16 cellular contexts compared by ENCODE assay signal in genomic region chr9:81627481-81627880, GRCh38.
DNase-seq lines count a peak whose midpoint lies in the region; TF ChIP-seq lines count a peak whose summit lies in the region.
"Had no signal": no experiment of that assay in that cellular context is flagged by ENCODE, and none has a peak within 500 bp of the region (broad histone marks: within the 10 kb centered on the region; RNA-seq: fewer than 3 reads in every experiment).

No MANE protein-coding gene starts in this region.

- H2BK120ac ChIP-seq in H9 (ENCODE audit: low read depth, low read length, poor library complexity, severe bottlenecking): no peak overlapping the region

- no peak overlapping the region for H3K14ac ChIP-seq in H9 (ENCODE audit: insufficient read depth, low read length)

- no peaks in the 10 kb centered on the region for H3K27me3 Mint-ChIP-seq in H9 (ENCODE audit: low read depth)

- no peak overlapping the region for H3K23ac ChIP-seq in H9 (ENCODE audit: insufficient read length, low read depth, low read length)

- H4K20me1 ChIP-seq in PC-9 (ENCODE audit: insufficient read depth): no peaks in the 10 kb centered on the region
- no peaks in the 10 kb centered on the region for H4K20me1 ChIP-seq in smooth muscle cell (ENCODE audit: low read depth)
- no peaks in the 10 kb centered on the region for H4K20me1 ChIP-seq in H9 (ENCODE audit: control insufficient read depth, insufficient read depth, insufficient read length)

- H3K4me1 ChIP-seq in PC-9 (replicated peaks; ENCODE audit: insufficient read depth) (peaks cover 20% of the 10 kb centered on the region), smooth muscle cell (ENCODE audit: low read depth) (peaks cover 27% of the 10 kb centered on the region), H9 (ENCODE audit: insufficient read depth, low read length) (peaks cover 12% of the 10 kb centered on the region; the same call in 1 of the 2 replicates)
- H3K4me1 ChIP-seq: HAP-1 had no signal

- H3K27me3 ChIP-seq in PC-9 (ENCODE audit: insufficient read depth, low read depth) (no peaks in the 10 kb centered on the region), smooth muscle cell (ENCODE audit: low read depth) (no peaks in the 10 kb centered on the region), H9 (ENCODE audit: insufficient read depth, low read length) (no peaks in the 10 kb centered on the region)

- no peak overlapping the region for H3K4ac ChIP-seq in H9 (ENCODE audit: low read depth, low read length)

- H2BK5ac ChIP-seq in H9 (ENCODE audit: insufficient read length, low read length): no peak overlapping the region

- H3K9me2 ChIP-seq in PC-9 (ENCODE audit: insufficient read depth): no peaks in the 10 kb centered on the region

- H3K27ac ChIP-seq in PC-9 (peak overlapping the region; percentile 42; the same call in 1 of the 2 replicates), smooth muscle cell (ENCODE audit: low read depth) (peak overlapping the region; percentile 46), H9 (ENCODE audit: insufficient read length, low read depth, low read length) (no peak overlapping the region)
- H3K27ac ChIP-seq: C4-2B had no signal

- CTCF ChIA-PET in PC-9 (lab: Charles Lee): no interaction called here

- H4K5ac ChIP-seq in H9 (ENCODE audit: insufficient read length, low read depth, low read length): no peak overlapping the region

- POLR2A ChIA-PET in PC-9 (lab: Charles Lee; ENCODE audit: unreplicated experiment): no interaction called here

- H2BK15ac ChIP-seq in H9 (ENCODE audit: low read depth, low read length): no peak overlapping the region

- peak; percentile 15 for DNase-seq in M059J (ENCODE audit: low read depth)
- DNase-seq in PC-9: no peak
- DNase-seq in fibroblast of the aortic adventitia (ENCODE audit: low read depth): peak; percentile 41
- no peak for DNase-seq in smooth muscle cell (lab: John Stamatoyannopoulos, UW; ENCODE audit: unreplicated experiment)
- no peak for DNase-seq in NCI-H2029 treated with DMSO at 0.1 percent for 48 hours (lab: John Stamatoyannopoulos, UW)
- no peak for DNase-seq in H9
- no peak for DNase-seq in superior temporal gyrus (ENCODE audit: extremely low spot score)
- DNase-seq: AML-193, DND-41, NCI-H1105, NCI-H2081 treated with DMSO at 0.1 percent for 48 hours, NCI-H82, OCI-M1, RPMI8226 had no signal

- peaks cover 2 to 21% (median 11%) of the 10 kb centered on the region in 3 experiments for H3K36me3 Mint-ChIP-seq in H9 (ENCODE audit: insufficient read depth in 1 of 3, low read depth in 3 of 3)

- no TSS peak for BruUV-seq in PC-9 (replicated peaks; lab: Mats Ljungman, UMichigan)

- H3K79me1 ChIP-seq in H9 (ENCODE audit: insufficient read depth, low read depth, low read length, poor library complexity, severe bottlenecking): no peaks in the 10 kb centered on the region

- peak overlapping the region in 1 of 3 experiments; percentile 72; a peak in 2 of 7 replicates for H3K27ac Mint-ChIP-seq in H9

- H3K9me3 Mint-ChIP-seq in H9: no peaks in the 10 kb centered on the region

- no peak overlapping the region for H3K56ac ChIP-seq in H9 (ENCODE audit: insufficient read length, low read depth, low read length)

- H3K9ac ChIP-seq in smooth muscle cell (ENCODE audit: low read depth): no peak overlapping the region
- no peak overlapping the region for H3K9ac ChIP-seq in H9 (ENCODE audit: extremely low read depth, insufficient read length, low read length)

- no peak overlapping the region for H2AFZ ChIP-seq in PC-9
- H2AFZ ChIP-seq in smooth muscle cell (ENCODE audit: low read depth): no peak overlapping the region
- H2AFZ ChIP-seq in H9 (ENCODE audit: low read length): no peak overlapping the region

- H2BK12ac ChIP-seq in H9 (ENCODE audit: insufficient read length, low read depth, low read length): no peak overlapping the region

- no peak overlapping the region for H3T11ph ChIP-seq in H9 (ENCODE audit: low read length)

- no peak overlapping the region for H3K4me3 Mint-ChIP-seq in H9

- H3K4me2 ChIP-seq in PC-9 (no peak overlapping the region), smooth muscle cell (no peak overlapping the region), H9 (ENCODE audit: insufficient read depth, insufficient read length, low read length) (no peak overlapping the region)

- no peak overlapping the region for H4K91ac ChIP-seq in H9 (ENCODE audit: insufficient read length, low read depth, low read length)

- H3K79me2 ChIP-seq in PC-9 (ENCODE audit: low read depth) (peaks cover 18% of the 10 kb centered on the region; the same call in 1 of the 2 replicates), smooth muscle cell (ENCODE audit: low read depth) (no peaks in the 10 kb centered on the region), H9 (ENCODE audit: insufficient read depth, low read length) (no peaks in the 10 kb centered on the region; the same call in 1 of the 2 replicates)

- no peak overlapping the region for H4K8ac ChIP-seq in H9 (replicated peaks; ENCODE audit: insufficient read length, low read depth, low read length)

- no peak overlapping the region for H3K4me3 ChIP-seq in PC-9
- H3K4me3 ChIP-seq in fibroblast of the aortic adventitia (ENCODE audit: low read depth, low read length): no peak overlapping the region
- H3K4me3 ChIP-seq in smooth muscle cell: no peak overlapping the region
- H3K4me3 ChIP-seq: HAP-1 had no signal

- H3K9me3 ChIP-seq in PC-9 (ENCODE audit: insufficient read depth, low read depth) (no peaks in the 10 kb centered on the region), smooth muscle cell (replicated peaks; ENCODE audit: low read depth) (no peaks in the 10 kb centered on the region), H9 (ENCODE audit: control insufficient read depth, low read depth, low read length) (no peaks in the 10 kb centered on the region)
- H3K9me3 ChIP-seq: HAP-1 had no signal

- no peak overlapping the region for H3K18ac ChIP-seq in H9 (ENCODE audit: insufficient read length, low read depth, low read length)

- TF ChIP-seq CTCF in PC-9 (conservative IDR thresholded peaks at IDR 0.05) (no peak), fibroblast of the aortic adventitia (IDR thresholded peaks at IDR 0.05; ENCODE audit: insufficient read depth, low read length) (no peak), smooth muscle cell (IDR thresholded peaks at IDR 0.05; ENCODE audit: borderline replicate concordance, insufficient read depth, poor library complexity, severe bottlenecking) (no peak), H9 (conservative IDR thresholded peaks at IDR 0.05) (no peak)

- no peak overlapping the region for H2BK20ac ChIP-seq in H9 (ENCODE audit: low read depth, low read length, poor library complexity, severe bottlenecking)

- H3K36me3 ChIP-seq in PC-9 (ENCODE audit: low read depth) (peaks cover 27% of the 10 kb centered on the region), smooth muscle cell (ENCODE audit: low read depth) (no peaks in the 10 kb centered on the region)
- H3K36me3 ChIP-seq: HAP-1 had no signal

- H3K23me2 ChIP-seq in H9 (ENCODE audit: insufficient read length, low read depth, low read length, poor library complexity, severe bottlenecking): no peaks in the 10 kb centered on the region

- intact Hi-C loops in PC-9 (cut with micrococcal nuclease; ENCODE audit: unreplicated experiment): no loop called here

- H2AK5ac ChIP-seq in H9 (ENCODE audit: insufficient read length, low read length): no peak overlapping the region

- 92% methylated on average over 3 of the region's 3 CpGs for WGBS in smooth muscle cell (ENCODE audit: low lambda C conversion rate)
- WGBS in H9 (ENCODE audit: extremely low coverage, insufficient read length, low lambda C conversion rate): no CpG with 5 or more reads among the region's 3 CpGs

- H3F3A ChIP-seq in PC-9 (ENCODE audit: insufficient read depth, low read depth) (peaks cover 22% of the 10 kb centered on the region), smooth muscle cell (ENCODE audit: low read depth) (no peaks in the 10 kb centered on the region)

- peaks cover 42 to 44% of the 10 kb centered on the region in 2 experiments for H3K4me1 Mint-ChIP-seq in H9

Comparison
In these comparisons a context has a peak if more than half of its experiments do, and no peak if none do; other contexts are left out.
1. DNase-seq: peak in M059J (single experiment) and fibroblast of the aortic adventitia (single experiment); none in PC-9 (0 of 2), smooth muscle cell (single experiment), NCI-H2029 treated with DMSO at 0.1 percent for 48 hours (single experiment), H9 (single experiment) and superior temporal gyrus (single experiment).